Comparison of ENCODE assay signal across 11 cellular contexts in the genomic region with DNA sequence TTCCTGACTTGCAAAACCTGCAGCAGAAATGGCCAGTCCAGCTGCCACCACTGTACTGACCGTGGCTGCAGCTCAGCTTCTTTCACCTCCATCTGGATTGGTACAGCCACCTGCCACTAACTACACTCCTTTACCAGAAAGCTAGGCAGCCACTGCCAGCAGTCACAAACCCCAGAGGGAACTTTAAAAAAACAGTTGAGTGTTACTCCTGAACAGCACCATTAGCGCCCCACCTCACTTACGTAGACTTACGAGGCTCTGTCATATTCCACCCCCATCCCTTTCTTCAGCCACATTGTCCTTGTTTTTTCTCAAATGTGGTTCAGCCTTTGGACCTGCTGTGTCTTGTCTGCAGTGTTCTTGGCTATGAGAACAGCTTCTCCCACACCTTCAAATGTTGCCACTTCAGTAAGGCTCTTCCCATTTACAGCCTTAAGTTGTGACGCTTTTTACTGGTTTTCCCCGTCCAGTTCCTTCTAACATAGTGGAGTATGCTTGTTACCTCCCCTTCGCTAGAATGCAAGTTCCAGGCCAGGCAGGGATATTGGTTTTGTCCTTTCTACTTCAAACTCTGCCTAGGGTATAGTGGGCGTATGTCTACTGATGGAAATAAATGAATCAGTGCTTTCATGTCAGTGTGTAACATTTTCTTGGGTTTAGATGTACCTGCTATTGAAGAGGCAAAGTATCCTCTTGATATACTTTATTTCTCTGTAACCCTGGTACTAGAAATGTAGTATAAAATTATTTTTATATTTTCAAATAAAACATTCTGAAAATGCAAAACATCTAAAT. TPM values are rescaled to one million over a fixed set of nuclear protein-coding genes. Genes with fewer than 3 reads are reported as not detected.
DNase-seq lines count a peak whose midpoint lies in the region; ATAC-seq, FAIRE-seq and TF ChIP-seq lines count a peak whose summit lies in the region.
"Had no signal": no experiment of that assay in that cellular context is flagged by ENCODE, and none has a peak within 500 bp of the region (broad histone marks: within the 10 kb centered on the region; RNA-seq: fewer than 3 reads in every experiment).

No MANE protein-coding gene starts in this region.

- H3K4me1 Mint-ChIP-seq in activated CD4-positive, alpha-beta memory T cell treated with anti-CD3 and anti-CD28 coated beads, Interleukin-2, amount 10 ng/mL, durations not matched to agents 7 days and 5 days, result peaks cover 35% of the 10 kb centered on the region

- H3K9me3 ChIP-seq in right atrium auricular region, result no peaks in the 10 kb centered on the region

- peak; percentile 66 for FAIRE-seq in islet of Langerhans (lab: Jason Lieb, UNC)

- no peak for TF ChIP-seq CTCF in right atrium auricular region (IDR thresholded peaks at IDR 0.05)

- H3K4me3 Mint-ChIP-seq in activated CD4-positive, alpha-beta memory T cell treated with anti-CD3 and anti-CD28 coated beads, Interleukin-2, amount 10 ng/mL, durations not matched to agents 7 days and 5 days, result no peak overlapping the region

- POLR2A ChIA-PET in activated CD4-positive, alpha-beta memory T cell treated with anti-CD3 and anti-CD28 coated beads, Interleukin-2, amount 10 ng/mL, durations not matched to agents 7 days and 5 days (lab: Charles Lee), result interaction anchor here (1.3 to 10.8 kb wide), 6 partner anchors 8 to 35 kb away, joined by 3 to 135 read pairs (median 22); a partner anchor contains a TSS

- CTCF ChIA-PET in activated CD4-positive, alpha-beta memory T cell treated with anti-CD3 and anti-CD28 coated beads, Interleukin-2, amount 10 ng/mL, durations not matched to agents 7 days and 5 days (lab: Charles Lee), result interaction anchor here (0.8 to 1.1 kb wide), 3 partner anchors 31 to 65 kb away, joined by 3 to 5 read pairs (median 3); a partner anchor contains a TSS

- peaks cover 56% of the 10 kb centered on the region for H3K36me3 ChIP-seq in right atrium auricular region

- H3K27me3 Mint-ChIP-seq in activated CD4-positive, alpha-beta memory T cell treated with anti-CD3 and anti-CD28 coated beads, Interleukin-2, amount 10 ng/mL, durations not matched to agents 7 days and 5 days, result no peaks in the 10 kb centered on the region

- DNase-seq in left ventricle myocardium superior (no peak), right atrium auricular region (ENCODE audit: low spot score) (no peak), anterior cingulate cortex (lab: John Stamatoyannopoulos, UW) (no peak), putamen (ENCODE audit: low spot score) (no peak), NCI-H2081 (lab: John Stamatoyannopoulos, UW) (no peak)
- DNase-seq in activated CD4-positive, alpha-beta memory T cell treated with anti-CD3 and anti-CD28 coated beads, Interleukin-2, amount 10 ng/mL, durations not matched to agents 7 days and 5 days, result no peak
- DNase-seq: dermis blood vessel endothelial cell, NCI-H510A, SW 1271 had no signal

- ATAC-seq in left ventricle myocardium superior, result peak; percentile 15
- ATAC-seq in GM18907 (IDR thresholded peaks at IDR 0.05; ENCODE audit: unreplicated experiment), result no peak

- no peak overlapping the region for H3K27ac ChIP-seq in right atrium auricular region

- peaks cover 62% of the 10 kb centered on the region for H3K36me3 Mint-ChIP-seq in activated CD4-positive, alpha-beta memory T cell treated with anti-CD3 and anti-CD28 coated beads, Interleukin-2, amount 10 ng/mL, durations not matched to agents 7 days and 5 days (ENCODE audit: low read depth)

- peak overlapping the region; percentile 48 for H3K27ac Mint-ChIP-seq in activated CD4-positive, alpha-beta memory T cell treated with anti-CD3 and anti-CD28 coated beads, Interleukin-2, amount 10 ng/mL, durations not matched to agents 7 days and 5 days

- H3K4me3 ChIP-seq in right atrium auricular region, result no peak overlapping the region

- no peaks in the 10 kb centered on the region for H3K9me3 Mint-ChIP-seq in activated CD4-positive, alpha-beta memory T cell treated with anti-CD3 and anti-CD28 coated beads, Interleukin-2, amount 10 ng/mL, durations not matched to agents 7 days and 5 days

- intact Hi-C loops in left ventricle myocardium superior (cut with micrococcal nuclease), result no loop called here

- H3K4me1 ChIP-seq in right atrium auricular region, result peaks cover 0 to 22% of the 10 kb centered on the region in 2 donors

- no peaks in the 10 kb centered on the region for H3K27me3 ChIP-seq in right atrium auricular region

RNA-seq across cellular contexts. Expression of a gene that starts 17.1 kb away (rescaled TPM):
- total RNA-seq in left ventricle myocardium superior (70.4 TPM), right atrium auricular region (10 to 100 TPM; 24.1 to 28.1 TPM)
- 100 to 1,000 TPM; 309 to 312 TPM for total RNA-seq in activated CD4-positive, alpha-beta memory T cell treated with anti-CD3 and anti-CD28 coated beads, Interleukin-2, amount 10 ng/mL, durations not matched to agents 7 days and 5 days

RNA-seq across cellular contexts. Expression of a gene that starts 34.9 kb away (rescaled TPM):
- 50.6 TPM for total RNA-seq in left ventricle myocardium superior
- 10 to 100 TPM; 68.2 to 84.1 TPM for total RNA-seq in right atrium auricular region
- 10 to 100 TPM; 63.2 to 63.4 TPM for total RNA-seq in activated CD4-positive, alpha-beta memory T cell treated with anti-CD3 and anti-CD28 coated beads, Interleukin-2, amount 10 ng/mL, durations not matched to agents 7 days and 5 days
